ENCODE assay signal across 1 cellular context in genomic region chr2:24337958-24338357, GRCh38.
TF ChIP-seq lines count a peak whose summit lies in the region.

No MANE protein-coding gene starts in this region.

TF ChIP-seq in HepG2, 621 proteins besides CTCF, POLR2A, EP300 and RAD21 (continued from another document):
- TF ChIP-seq, protein P1, sequence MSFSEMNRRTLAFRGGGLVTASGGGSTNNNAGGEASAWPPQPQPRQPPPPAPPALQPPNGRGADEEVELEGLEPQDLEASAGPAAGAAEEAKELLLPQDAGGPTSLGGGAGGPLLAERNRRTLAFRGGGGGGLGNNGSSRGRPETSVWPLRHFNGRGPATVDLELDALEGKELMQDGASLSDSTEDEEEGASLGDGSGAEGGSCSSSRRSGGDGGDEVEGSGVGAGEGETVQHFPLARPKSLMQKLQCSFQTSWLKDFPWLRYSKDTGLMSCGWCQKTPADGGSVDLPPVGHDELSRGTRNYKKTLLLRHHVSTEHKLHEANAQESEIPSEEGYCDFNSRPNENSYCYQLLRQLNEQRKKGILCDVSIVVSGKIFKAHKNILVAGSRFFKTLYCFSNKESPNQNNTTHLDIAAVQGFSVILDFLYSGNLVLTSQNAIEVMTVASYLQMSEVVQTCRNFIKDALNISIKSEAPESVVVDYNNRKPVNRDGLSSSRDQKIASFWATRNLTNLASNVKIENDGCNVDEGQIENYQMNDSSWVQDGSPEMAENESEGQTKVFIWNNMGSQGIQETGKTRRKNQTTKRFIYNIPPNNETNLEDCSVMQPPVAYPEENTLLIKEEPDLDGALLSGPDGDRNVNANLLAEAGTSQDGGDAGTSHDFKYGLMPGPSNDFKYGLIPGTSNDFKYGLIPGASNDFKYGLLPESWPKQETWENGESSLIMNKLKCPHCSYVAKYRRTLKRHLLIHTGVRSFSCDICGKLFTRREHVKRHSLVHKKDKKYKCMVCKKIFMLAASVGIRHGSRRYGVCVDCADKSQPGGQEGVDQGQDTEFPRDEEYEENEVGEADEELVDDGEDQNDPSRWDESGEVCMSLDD (CRISPR knock-in tag; IDR thresholded peaks at IDR 0.05; ENCODE audit: borderline replicate concordance): peak; percentile 75; the same call in 1 of the 2 replicates
- TF ChIP-seq, protein P2, sequence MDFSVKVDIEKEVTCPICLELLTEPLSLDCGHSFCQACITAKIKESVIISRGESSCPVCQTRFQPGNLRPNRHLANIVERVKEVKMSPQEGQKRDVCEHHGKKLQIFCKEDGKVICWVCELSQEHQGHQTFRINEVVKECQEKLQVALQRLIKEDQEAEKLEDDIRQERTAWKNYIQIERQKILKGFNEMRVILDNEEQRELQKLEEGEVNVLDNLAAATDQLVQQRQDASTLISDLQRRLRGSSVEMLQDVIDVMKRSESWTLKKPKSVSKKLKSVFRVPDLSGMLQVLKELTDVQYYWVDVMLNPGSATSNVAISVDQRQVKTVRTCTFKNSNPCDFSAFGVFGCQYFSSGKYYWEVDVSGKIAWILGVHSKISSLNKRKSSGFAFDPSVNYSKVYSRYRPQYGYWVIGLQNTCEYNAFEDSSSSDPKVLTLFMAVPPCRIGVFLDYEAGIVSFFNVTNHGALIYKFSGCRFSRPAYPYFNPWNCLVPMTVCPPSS (IDR thresholded peaks at IDR 0.05): no peak
- no peak for TF ChIP-seq ZNF782 (CRISPR knock-in tag; IDR thresholded peaks at IDR 0.05; ENCODE audit: borderline replicate concordance)
